ENCODE assay signal across 8 cellular contexts in genomic region chr15:72472907-72473669, GRCh38. TPM values are rescaled to one million over a fixed set of nuclear protein-coding genes. Genes with fewer than 3 reads are reported as not detected.
A peak's percentile ranks its signal among the peaks of the same experiment; 100 is the strongest.
DNase-seq lines count a peak whose midpoint lies in the region; ATAC-seq and TF ChIP-seq lines count a peak whose summit lies in the region.

No MANE protein-coding gene starts in this region.

- H3K27ac ChIP-seq in mesendoderm (ENCODE audit: low read depth, low read length): no peak overlapping the region

- no peak for ATAC-seq in HG02571 (IDR thresholded peaks at IDR 0.05; ENCODE audit: unreplicated experiment)

- WGBS in mesendoderm (ENCODE audit: extremely low coverage, insufficient coverage, low lambda C conversion rate): no CpG with 5 or more reads among the region's 5 CpGs

- H2BK5ac ChIP-seq in mesendoderm (ENCODE audit: low read length): no peak overlapping the region

- H3K4me1 ChIP-seq in mesendoderm (ENCODE audit: control insufficient read depth, low read depth, low read length): peaks cover 2% of the 10 kb centered on the region

- DNase-seq in EL (peak; percentile 31), NAMALWA (ENCODE audit: low spot score) (peak; percentile 64), cardiac fibroblast (ENCODE audit: low read depth in 2 of 2) (peak; percentile 54), mesendoderm (peak; percentile 40), NCI-H526 treated with DMSO at 0.1 percent for 48 hours (lab: John Stamatoyannopoulos, UW) (no peak), NCI-H748 (lab: John Stamatoyannopoulos, UW; ENCODE audit: unreplicated experiment) (no peak), mesenteric fat pad (ENCODE audit: low spot score) (no peak)

- no peaks in the 10 kb centered on the region for H3K27me3 ChIP-seq in mesendoderm (ENCODE audit: insufficient read depth, low read length, poor library complexity)

- peak overlapping the region; percentile 73 for H4K5ac ChIP-seq in mesendoderm (ENCODE audit: low read length)

- H3K56ac ChIP-seq in mesendoderm (ENCODE audit: low read length): peak overlapping the region; percentile 99

- no peaks in the 10 kb centered on the region for H3K79me1 ChIP-seq in mesendoderm (ENCODE audit: low read length)

- peak overlapping the region; percentile 49 for H3K4ac ChIP-seq in mesendoderm (ENCODE audit: low read depth, low read length)

- H2BK120ac ChIP-seq in mesendoderm (ENCODE audit: low read depth, low read length): no peak overlapping the region

- peaks cover 1% of the 10 kb centered on the region for H3K36me3 ChIP-seq in mesendoderm (ENCODE audit: control insufficient read depth, insufficient read depth, low read length)

- peak; percentile 25 for TF ChIP-seq CTCF in cardiac fibroblast (IDR thresholded peaks at IDR 0.05; ENCODE audit: low read depth, low read length)

- no peak overlapping the region for H2BK15ac ChIP-seq in mesendoderm (replicated peaks; ENCODE audit: low read depth)

- H3K9ac ChIP-seq in mesendoderm (ENCODE audit: low read length): peak overlapping the region; percentile 99

- no peak overlapping the region for H3K23ac ChIP-seq in mesendoderm (ENCODE audit: low read length)

- no peak overlapping the region for H2AK5ac ChIP-seq in mesendoderm (ENCODE audit: low read length)

- H3K4me3 ChIP-seq in cardiac fibroblast (replicated peaks in 1 of 2; ENCODE audit: low read depth in 2 of 2, low read length in 2 of 2) (peak overlapping the region; percentile 83 to 94), mesendoderm (ENCODE audit: low read length) (peak overlapping the region; percentile 87)

- H3K18ac ChIP-seq in mesendoderm (ENCODE audit: low read length): peak overlapping the region; percentile 86

- H4K8ac ChIP-seq in mesendoderm (ENCODE audit: low read depth, low read length): no peak overlapping the region

- H3K79me2 ChIP-seq in mesendoderm (ENCODE audit: control insufficient read depth, insufficient read depth, low read length): peaks cover 31% of the 10 kb centered on the region

- H3K4me2 ChIP-seq in mesendoderm (ENCODE audit: low read length): peak overlapping the region; percentile 42

RNA-seq across cellular contexts. Expression of gene ARIH1, which starts 1.0 kb away (rescaled TPM):
- 79.2 TPM for polyA plus RNA-seq in mesendoderm (2013, experiment 1 of 2)
- polyA plus RNA-seq in mesendoderm (2013, experiment 2 of 2): 73.9 TPM
- 164 TPM for total RNA-seq in mesenteric fat pad

Comparison
In these comparisons a context has a peak if more than half of its experiments do, and no peak if none do; other contexts are left out.
1. DNase-seq: peak in EL (single experiment), NAMALWA (single experiment), cardiac fibroblast (2 of 2) and mesendoderm (single experiment); none in NCI-H526 treated with DMSO at 0.1 percent for 48 hours (single experiment), NCI-H748 (single experiment) and mesenteric fat pad (single experiment).